ENCODE assay signal across 16 cellular contexts in the genomic region with DNA sequence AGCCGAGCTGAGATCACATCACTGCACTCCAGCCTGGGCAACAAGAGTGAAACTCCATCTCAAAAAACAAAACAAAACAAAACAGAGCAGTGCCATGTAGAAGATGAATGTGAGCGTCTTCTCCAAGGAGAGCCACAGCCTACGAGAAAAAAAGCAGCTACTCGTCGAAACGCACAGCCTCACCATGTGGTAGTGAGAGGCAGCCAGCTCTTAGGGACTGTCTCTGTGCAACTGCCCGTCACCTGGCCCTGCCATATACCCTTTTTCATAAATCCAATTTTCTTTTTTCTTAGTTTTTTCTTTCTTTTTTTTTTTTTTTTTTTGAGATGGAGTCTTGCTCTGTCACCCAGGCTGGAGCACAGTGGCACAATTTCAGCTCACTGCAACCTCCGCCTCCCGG. TPM values are rescaled to one million over a fixed set of nuclear protein-coding genes. Genes with fewer than 3 reads are reported as not detected.
"Had no signal": no experiment of that assay in that cellular context is flagged by ENCODE, and none has a peak within 500 bp of the region (broad histone marks: within the 10 kb centered on the region; RNA-seq: fewer than 3 reads in every experiment).

No MANE protein-coding gene starts in this region.

RNA-seq across cellular contexts. Expression of gene PVALEF, which starts 11.3 kb away (rescaled TPM):
- total RNA-seq: activated CD4-positive, alpha-beta T cell treated with anti-CD3 and anti-CD28 coated beads, Interleukin-2, amount 10 ng/mL, durations not matched to agents 24 days and 14 days; activated CD8-positive, alpha-beta memory T cell treated with anti-CD3 and anti-CD28 coated beads for 36 hours; activated CD8-positive, alpha-beta T cell treated with anti-CD3 and anti-CD28 coated beads for 36 hours; activated naive CD8-positive, alpha-beta T cell treated with anti-CD3 and anti-CD28 coated beads, Interleukin-2, amount 10 ng/mL, durations not matched to agents 7 days and 5 days; activated T-cell treated with anti-CD3 and anti-CD28 coated beads, Interleukin-2, amount 50 U/mL, for 72 hours; activated T-helper 2 cell treated with anti-CD3 and anti-CD28 coated beads, Interferon-gamma antibody, Interleukin-2, Interleukin-4, amounts not matched to agents 10 μg/mL and 5 μg/mL and 100 μg/mL, durations not matched to agents 14 hours and 24 hours and 36 hours; astrocyte; body of pancreas; breast epithelium; cardiac septum; MCF 10A; OCI-LY7; PC-9; Right ventricle myocardium superior had no signal
- polyA plus RNA-seq: adipose tissue, SK-N-SH had no signal
